ENCODE assay signal across 28 cellular contexts in the genomic region with DNA sequence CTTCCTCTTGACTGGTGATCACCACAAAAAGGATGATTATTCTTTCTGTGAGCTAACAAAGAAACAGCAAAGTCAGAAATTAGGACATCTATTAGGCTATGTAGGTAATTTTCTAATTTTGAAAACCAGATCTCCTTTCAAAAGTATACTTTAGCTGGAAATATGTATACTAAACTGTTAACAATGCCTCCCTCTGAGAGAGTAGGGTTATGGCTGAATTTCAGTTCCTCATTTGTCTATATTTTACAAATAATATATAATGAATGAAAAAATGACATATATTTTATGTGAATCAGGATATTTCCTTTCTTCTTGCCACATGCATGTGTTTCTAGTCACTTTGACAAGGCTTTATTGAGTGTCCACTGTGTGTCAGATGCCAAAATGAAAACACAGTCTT. TPM values are rescaled to one million over a fixed set of nuclear protein-coding genes. Genes with fewer than 3 reads are reported as not detected.
DNase-seq lines count a peak whose midpoint lies in the region; ATAC-seq and TF ChIP-seq lines count a peak whose summit lies in the region.
"Had no signal": no experiment of that assay in that cellular context is flagged by ENCODE, and none has a peak within 500 bp of the region (broad histone marks: within the 10 kb centered on the region; RNA-seq: fewer than 3 reads in every experiment).

No MANE protein-coding gene starts in this region.

- TF ChIP-seq CTCF in gastrocnemius medialis (IDR thresholded peaks at IDR 0.05 in 4 of 5, conservative IDR thresholded peaks at IDR 0.05 in 1 of 5) (no peak), thyroid gland (IDR thresholded peaks at IDR 0.05) (no peak)

- H3K4me3 Mint-ChIP-seq in memory B cell: no peak overlapping the region
- H3K4me3 Mint-ChIP-seq: activated naive CD4-positive, alpha-beta T cell treated with anti-CD3 and anti-CD28 coated beads, Interleukin-2, amount 50 U/mL, for 24 hours; B cell had no signal

- H3K27ac Mint-ChIP-seq in memory B cell: peak overlapping the region; percentile 48
- H3K27ac Mint-ChIP-seq: activated naive CD4-positive, alpha-beta T cell treated with anti-CD3 and anti-CD28 coated beads, Interleukin-2, amount 50 U/mL, for 24 hours; activated T-helper 2 cell treated with anti-CD3 and anti-CD28 coated beads, Interferon-gamma antibody, Interleukin-2, Interleukin-4, amounts not matched to agents 10 μg/mL and 5 μg/mL and 100 μg/mL, durations not matched to agents 14 hours and 24 hours and 36 hours; B cell had no signal

- H3K4me3 ChIP-seq in gastrocnemius medialis (no peak overlapping the region), thyroid gland (replicated peaks in 1 of 3) (no peak overlapping the region)
- H3K4me3 ChIP-seq: dorsolateral prefrontal cortex, heart right ventricle, left ventricle myocardium inferior, prostate gland, right lobe of liver, SJCRH30, stomach had no signal

- peaks cover 27% of the 10 kb centered on the region for H3K36me3 Mint-ChIP-seq in memory B cell

- no peak for DNase-seq in memory B cell (ENCODE audit: low spot score in 2 of 2)
- no peak for DNase-seq in gastrocnemius medialis
- DNase-seq in thyroid gland: no peak
- DNase-seq: ACHN; activated CD4-positive, alpha-beta T cell treated with anti-CD3 and anti-CD28 coated beads for 48 hours; activated CD8-positive, alpha-beta memory T cell treated with anti-CD3 and anti-CD28 coated beads for 24 hours; activated T-cell treated with anti-CD3 and anti-CD28 coated beads for 4 hours; DMS153; dorsolateral prefrontal cortex; foreskin melanocyte; heart right ventricle; left ventricle myocardium inferior; NCI-H1092; NCI-H1694; right lobe of liver; stimulated activated CD4-positive, alpha-beta T cell treated with anti-CD3 and anti-CD28 coated beads, Interleukin-12 subunit alpha, Interleukin-12 subunit beta, amount 100 ng/mL, for 4 hours; stimulated activated CD4-positive, alpha-beta T cell treated with anti-CD3 and anti-CD28 coated beads, Interleukin-2, amount 100 ng/mL, for 48 hours; stomach; T1000 had no signal

- in situ Hi-C loops in gastrocnemius medialis (cut with MboI; ENCODE audit: low sequenced_read_pairs in 4 of 4): no loop called here

- no peaks in the 10 kb centered on the region for H3K9me3 Mint-ChIP-seq in memory B cell
- H3K9me3 Mint-ChIP-seq: activated naive CD4-positive, alpha-beta T cell treated with anti-CD3 and anti-CD28 coated beads, Interleukin-2, amount 50 U/mL, for 24 hours; activated T-helper 2 cell treated with anti-CD3 and anti-CD28 coated beads, Interferon-gamma antibody, Interleukin-2, Interleukin-4, amounts not matched to agents 10 μg/mL and 5 μg/mL and 100 μg/mL, durations not matched to agents 14 hours and 24 hours and 36 hours had no signal

- H3K36me3 ChIP-seq in gastrocnemius medialis (no peaks in the 10 kb centered on the region), thyroid gland (no peaks in the 10 kb centered on the region)
- H3K36me3 ChIP-seq: left ventricle myocardium inferior, prostate gland, SJCRH30 had no signal

- H3K27me3 Mint-ChIP-seq in memory B cell: no peaks in the 10 kb centered on the region
- H3K27me3 Mint-ChIP-seq: activated naive CD4-positive, alpha-beta T cell treated with anti-CD3 and anti-CD28 coated beads, Interleukin-2, amount 50 U/mL, for 24 hours; B cell had no signal

- H3K27me3 ChIP-seq in gastrocnemius medialis (no peaks in the 10 kb centered on the region), thyroid gland (no peaks in the 10 kb centered on the region)
- H3K27me3 ChIP-seq: dorsolateral prefrontal cortex, heart right ventricle, right lobe of liver, SJCRH30, stomach had no signal

- H3K4me1 Mint-ChIP-seq in memory B cell: peaks cover 5% of the 10 kb centered on the region

- TF ChIP-seq POLR2A in gastrocnemius medialis (IDR thresholded peaks at IDR 0.05): no peak
- TF ChIP-seq POLR2A in thyroid gland (IDR thresholded peaks at IDR 0.05): no peak

- peak; percentile 63 for ATAC-seq in GM18502 (IDR thresholded peaks at IDR 0.05; ENCODE audit: poor library complexity, unreplicated experiment)
- ATAC-seq in GM21526 (IDR thresholded peaks at IDR 0.05; ENCODE audit: low FRiP score, unreplicated experiment): peak; percentile 53
- ATAC-seq in HG03565 (IDR thresholded peaks at IDR 0.05; ENCODE audit: unreplicated experiment): peak; percentile 46
- ATAC-seq in memory B cell (ENCODE audit: low read depth): no peak
- ATAC-seq in GM18520 (IDR thresholded peaks at IDR 0.05; ENCODE audit: unreplicated experiment): no peak
- ATAC-seq in gastrocnemius medialis: no peak
- ATAC-seq: heart right ventricle, right lobe of liver had no signal

- H3K27ac ChIP-seq in gastrocnemius medialis (no peak overlapping the region), thyroid gland (no peak overlapping the region)
- H3K27ac ChIP-seq: dorsolateral prefrontal cortex, heart right ventricle, left ventricle myocardium inferior, prostate gland, right lobe of liver, SJCRH30, stomach had no signal

- intact Hi-C loops in gastrocnemius medialis (cut with DNase I; ENCODE audit: low total_unique reads): no loop called here
- intact Hi-C loops in thyroid gland (cut with DNase I): no loop called here

- H3K9me3 ChIP-seq in gastrocnemius medialis (no peaks in the 10 kb centered on the region), thyroid gland (no peaks in the 10 kb centered on the region)
- H3K9me3 ChIP-seq: heart right ventricle, left ventricle myocardium inferior, prostate gland, right lobe of liver, SJCRH30, stomach had no signal

- H3K4me1 ChIP-seq in gastrocnemius medialis (no peaks in the 10 kb centered on the region), thyroid gland (peaks cover 6 to 12% of the 10 kb centered on the region in 2 donors)
- H3K4me1 ChIP-seq: prostate gland, right lobe of liver had no signal

RNA-seq across cellular contexts. Expression of gene HACD4, which starts 15.5 kb away (rescaled TPM):
- under 1 TPM; 0.15 to 0.71 (median 0.44) TPM for total RNA-seq in gastrocnemius medialis
- total RNA-seq in thyroid gland: 1 to 10 TPM; 1.8 to 4.8 (median 3.3) TPM
- total RNA-seq: SJCRH30 had no signal

Comparison
In these comparisons a context has a peak if more than half of its experiments do, and no peak if none do; other contexts are left out.
1. ATAC-seq: peak in GM18502 (single experiment), GM21526 (single experiment) and HG03565 (single experiment); none in memory B cell (single experiment), GM18520 (single experiment) and gastrocnemius medialis (0 of 2).